In the genomic region with DNA sequence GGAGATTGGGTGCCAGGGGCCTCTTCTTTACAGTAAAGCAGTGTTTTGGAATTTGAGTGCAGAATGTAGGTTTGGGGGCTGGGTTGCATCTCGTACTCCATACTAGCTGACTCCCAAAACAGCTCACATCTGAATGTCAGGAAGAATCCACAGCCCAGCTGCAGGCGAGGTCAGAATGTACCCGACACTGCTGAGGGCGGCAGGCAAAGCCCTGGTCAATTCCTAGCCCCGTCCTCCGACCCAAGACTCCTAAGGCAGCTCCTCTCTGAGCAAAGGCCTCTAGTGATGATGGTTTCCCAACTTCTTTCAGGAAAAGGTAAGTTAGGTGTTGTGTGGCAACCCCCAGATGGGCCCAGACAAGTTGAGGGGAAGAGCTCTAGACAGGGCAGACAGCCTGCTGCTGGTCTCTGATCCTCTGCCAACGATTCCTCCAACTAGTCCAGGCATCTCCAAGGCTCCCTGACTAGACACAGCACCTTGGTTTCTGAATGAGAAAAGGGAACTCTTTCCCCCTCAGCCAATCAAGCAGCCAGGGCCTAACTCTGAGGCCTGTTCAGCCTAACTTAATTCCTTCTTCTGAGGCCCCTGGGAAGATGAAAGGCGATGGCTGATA, we compare ENCODE assay signal across 12 cellular contexts. TPM values are rescaled to one million over a fixed set of nuclear protein-coding genes. Genes with fewer than 3 reads are reported as not detected.
A peak's percentile ranks its signal among the peaks of the same experiment; 100 is the strongest.
DNase-seq lines count a peak whose midpoint lies in the region; ATAC-seq and TF ChIP-seq lines count a peak whose summit lies in the region.
"Had no signal": no experiment of that assay in that cellular context is flagged by ENCODE, and none has a peak within 500 bp of the region (broad histone marks: within the 10 kb centered on the region; RNA-seq: fewer than 3 reads in every experiment).

No MANE protein-coding gene starts in this region.

- ATAC-seq in aorta (ENCODE audit: low FRiP score): no peak

- H3K36me3 Mint-ChIP-seq in activated T-cell treated with anti-CD3 and anti-CD28 coated beads, Interleukin-2, amount 50 U/mL, for 24 hours (ENCODE audit: low read depth): peaks cover 37% of the 10 kb centered on the region
- peaks cover 10% of the 10 kb centered on the region for H3K36me3 Mint-ChIP-seq in stimulated activated naive CD8-positive, alpha-beta T cell treated with anti-CD3 and anti-CD28 coated beads, Interleukin-15, Interleukin-2, amounts not matched to agents 100 ng/mL and 50 ng/mL, for 24 hours (ENCODE audit: low read depth)

- no peak overlapping the region for H3K4me3 Mint-ChIP-seq in activated T-cell treated with anti-CD3 and anti-CD28 coated beads, Interleukin-2, amount 50 U/mL, for 24 hours
- peak overlapping the region; percentile 31 for H3K4me3 Mint-ChIP-seq in stimulated activated naive CD8-positive, alpha-beta T cell treated with anti-CD3 and anti-CD28 coated beads, Interleukin-15, Interleukin-2, amounts not matched to agents 100 ng/mL and 50 ng/mL, for 24 hours

- H4K20me1 ChIP-seq in SU-DHL-6 (ENCODE audit: low read depth, low read length): no peaks in the 10 kb centered on the region

- peaks cover 36 to 83% (median 47%) of the 10 kb centered on the region in 3 donors for H3K4me1 ChIP-seq in esophagus squamous epithelium
- H3K4me1 ChIP-seq in aorta (ENCODE audit: control insufficient read depth in 1 of 2, insufficient read depth in 2 of 2, low read length in 2 of 2): no peaks in the 10 kb centered on the region

- TF ChIP-seq POLR2A in esophagus squamous epithelium (IDR thresholded peaks at IDR 0.05): no peak

- H3K79me2 ChIP-seq in SU-DHL-6 (ENCODE audit: insufficient read depth, low read length): 0 out of 2 replicates have a peak, but pooled peaks cover 9% of the 10 kb centered on the region

- H3K4me1 Mint-ChIP-seq in activated T-cell treated with anti-CD3 and anti-CD28 coated beads, Interleukin-2, amount 50 U/mL, for 24 hours (ENCODE audit: low read depth): peaks cover 32% of the 10 kb centered on the region
- H3K4me1 Mint-ChIP-seq in stimulated activated naive CD8-positive, alpha-beta T cell treated with anti-CD3 and anti-CD28 coated beads, Interleukin-15, Interleukin-2, amounts not matched to agents 100 ng/mL and 50 ng/mL, for 24 hours (ENCODE audit: low read depth): peaks cover 15% of the 10 kb centered on the region

- H3K9me3 Mint-ChIP-seq in activated T-cell treated with anti-CD3 and anti-CD28 coated beads, Interleukin-2, amount 50 U/mL, for 24 hours: no peaks in the 10 kb centered on the region
- H3K9me3 Mint-ChIP-seq in stimulated activated naive CD8-positive, alpha-beta T cell treated with anti-CD3 and anti-CD28 coated beads, Interleukin-15, Interleukin-2, amounts not matched to agents 100 ng/mL and 50 ng/mL, for 24 hours: no peaks in the 10 kb centered on the region
- H3K9me3 Mint-ChIP-seq: activated T-helper 2 cell treated with anti-CD3 and anti-CD28 coated beads, Interferon-gamma antibody, Interleukin-2, Interleukin-4, amounts not matched to agents 10 μg/mL and 5 μg/mL and 100 μg/mL, durations not matched to agents 14 hours and 24 hours and 36 hours had no signal

- 42 to 65% methylated on average over 2 to 6 of the region's 8 CpGs for WGBS in esophagus squamous epithelium, 2 donors
- 89 to 93% methylated on average over 8 of the region's 8 CpGs for WGBS in aorta, 2 donors

- peak overlapping the region; percentile 89 for H3K27ac ChIP-seq in SU-DHL-6 (ENCODE audit: low read depth, low read length)
- peak overlapping the region; percentile 72 to 82 (median 80) for H3K27ac ChIP-seq in esophagus squamous epithelium
- H3K27ac ChIP-seq in aorta (ENCODE audit: low read depth in 1 of 2, low read length in 2 of 2): no peak overlapping the region

- H3K4me3 ChIP-seq in SU-DHL-6 (ENCODE audit: insufficient read depth, low read length, poor library complexity, severe bottlenecking): no peak overlapping the region
- no peak overlapping the region for H3K4me3 ChIP-seq in esophagus squamous epithelium
- no peak overlapping the region for H3K4me3 ChIP-seq in aorta (ENCODE audit: low read length in 2 of 2)

- no peak for DNase-seq in activated T-cell treated with anti-CD3 and anti-CD28 coated beads, Interleukin-2, amount 50 U/mL, for 24 hours
- no peak for DNase-seq in activated T-cell treated with anti-CD3 and anti-CD28 coated beads, Interleukin-2, amount 50 U/mL, for 48 hours
- DNase-seq in esophagus squamous epithelium (lab: John Stamatoyannopoulos, UW) (no peak), aorta (no peak), DMS114 treated with DMSO at 0.1 percent for 48 hours (lab: John Stamatoyannopoulos, UW; ENCODE audit: unreplicated experiment) (no peak)
- no peak for DNase-seq in stimulated activated CD4-positive, alpha-beta T cell treated with anti-CD3 and anti-CD28 coated beads, Interleukin-4, amount 100 ng/mL, for 24 hours

- H3K9me3 ChIP-seq in SU-DHL-6 (ENCODE audit: insufficient read depth, low read length) (no peaks in the 10 kb centered on the region), esophagus squamous epithelium (no peaks in the 10 kb centered on the region), aorta (ENCODE audit: control insufficient read depth, low read length) (no peaks in the 10 kb centered on the region)

- no peaks in the 10 kb centered on the region for H3K27me3 Mint-ChIP-seq in activated T-cell treated with anti-CD3 and anti-CD28 coated beads, Interleukin-2, amount 50 U/mL, for 24 hours
- no peaks in the 10 kb centered on the region for H3K27me3 Mint-ChIP-seq in stimulated activated naive CD8-positive, alpha-beta T cell treated with anti-CD3 and anti-CD28 coated beads, Interleukin-15, Interleukin-2, amounts not matched to agents 100 ng/mL and 50 ng/mL, for 24 hours

- H3K27me3 ChIP-seq in SU-DHL-6 (ENCODE audit: low read length) (no peaks in the 10 kb centered on the region), esophagus squamous epithelium (peaks cover 0 to 1% (median 0%) of the 10 kb centered on the region in 4 donors), aorta (ENCODE audit: control insufficient read depth in 1 of 2, insufficient read depth in 2 of 2, low read length in 1 of 2) (no peaks in the 10 kb centered on the region)

- H3K27ac Mint-ChIP-seq in activated T-cell treated with anti-CD3 and anti-CD28 coated beads, Interleukin-2, amount 50 U/mL, for 24 hours: peak overlapping the region; percentile 45
- peak overlapping the region; percentile 49 for H3K27ac Mint-ChIP-seq in stimulated activated naive CD8-positive, alpha-beta T cell treated with anti-CD3 and anti-CD28 coated beads, Interleukin-15, Interleukin-2, amounts not matched to agents 100 ng/mL and 50 ng/mL, for 24 hours

- no peaks in the 10 kb centered on the region for H3K9me2 ChIP-seq in SU-DHL-6 (replicated peaks; ENCODE audit: insufficient read depth, low read length)

- H3K4me2 ChIP-seq in SU-DHL-6 (ENCODE audit: low read depth, low read length, poor library complexity, severe bottlenecking): peak overlapping the region; percentile 93

- peaks cover 41% of the 10 kb centered on the region for H3F3A ChIP-seq in SU-DHL-6 (ENCODE audit: insufficient read depth)

- intact Hi-C loops in esophagus squamous epithelium (cut with DNase I): no loop called here
- intact Hi-C loops in aorta (cut with DNase I): no loop called here

- peak overlapping the region; percentile 62 for H3K9ac ChIP-seq in SU-DHL-6 (ENCODE audit: low read length)

- no peak overlapping the region for H2AFZ ChIP-seq in SU-DHL-6 (ENCODE audit: low read depth, low read length, severe bottlenecking)

- TF ChIP-seq CTCF in SU-DHL-6 (IDR thresholded peaks at IDR 0.05; ENCODE audit: insufficient read depth, low read length, poor library complexity, severe bottlenecking) (no peak), esophagus squamous epithelium (IDR thresholded peaks at IDR 0.05) (no peak)

- H3K36me3 ChIP-seq in SU-DHL-6 (ENCODE audit: low read length) (no peaks in the 10 kb centered on the region), esophagus squamous epithelium (peaks cover 18 to 60% (median 21%) of the 10 kb centered on the region in 3 donors), aorta (ENCODE audit: control insufficient read depth in 1 of 2, insufficient read depth in 2 of 2, low read length in 1 of 2) (peaks cover 3 to 8% of the 10 kb centered on the region in 2 donors)

RNA-seq across cellular contexts. Expression of a gene that starts 8.6 kb away (rescaled TPM):
- total RNA-seq in esophagus squamous epithelium: 10 to 100 TPM; 12.4 to 18.3 (median 15.5) TPM
- total RNA-seq in aorta: under 1 TPM in 1 of 2 donors, not detected in 1; 0.45 TPM
- polyA plus RNA-seq in aorta: not detected
- total RNA-seq: LHCN-M2 had no signal
- polyA plus RNA-seq: AG04450 had no signal

RNA-seq across cellular contexts. Expression of a gene that starts 13.4 kb away (rescaled TPM):
- total RNA-seq in esophagus squamous epithelium (10 to 100 TPM; 18.3 to 25.5 (median 22.1) TPM), aorta (10 to 100 TPM; 21.4 to 26.9 TPM)
- polyA plus RNA-seq in aorta: 10 to 100 TPM; 17.3 to 49.7 TPM

RNA-seq across cellular contexts. Expression of a gene that starts 24.0 kb away (rescaled TPM):
- 1 to 10 TPM in 2 of 4 donors, under 1 TPM in 1, not detected in 1; 0.57 to 2.1 (median 1.2) TPM for total RNA-seq in esophagus squamous epithelium
- under 1 TPM; 0.65 to 0.87 TPM for total RNA-seq in aorta
- polyA plus RNA-seq in aorta: not detected
- total RNA-seq: RPMI7951 had no signal
- polyA plus RNA-seq: AG04450 had no signal

RNA-seq across cellular contexts. Expression of a gene that starts 45.6 kb away (rescaled TPM):
- 1 to 10 TPM in 3 of 4 donors, under 1 TPM in 1; 0.57 to 4.0 (median 1.3) TPM for total RNA-seq in esophagus squamous epithelium
- 1 to 10 TPM; 6.5 to 7.8 TPM for total RNA-seq in aorta
- 1 to 10 TPM; 1.6 to 5.5 TPM for polyA plus RNA-seq in aorta

Comparison
In these comparisons a context has a peak if more than half of its experiments do, and no peak if none do; other contexts are left out.
1. H3K27ac ChIP-seq: peak in SU-DHL-6 (single experiment) and esophagus squamous epithelium (4 of 4); none in aorta (0 of 2).
2. RNA of a gene that starts 8.6 kb away (total RNA-seq): 12.4 to 18.3 TPM in esophagus squamous epithelium; 0.45 TPM in aorta; every median in the first group is over 4 times any median in the second.